In genomic region chr14:31935406-31935805, GRCh38 we compare ENCODE assay signal across 15 cellular contexts.
DNase-seq lines count a peak whose midpoint lies in the region; ATAC-seq, FAIRE-seq and TF ChIP-seq lines count a peak whose summit lies in the region.
"Had no signal": no experiment of that assay in that cellular context is flagged by ENCODE, and none has a peak within 500 bp of the region (broad histone marks: within the 10 kb centered on the region; RNA-seq: fewer than 3 reads in every experiment).

No MANE protein-coding gene starts in this region.

- TF ChIP-seq RAD21 in HepG2 (CRISPR knock-in tag; IDR thresholded peaks at IDR 0.05) (no peak), K562 (CRISPR knock-in tag; conservative IDR thresholded peaks at IDR 0.05 in 1 of 2, IDR thresholded peaks at IDR 0.05 in 1 of 2) (peak in 1 of 2 experiments; percentile 42; a peak in 2 of 4 replicates)

- no peak for TF ChIP-seq EP300 in HepG2 (IDR thresholded peaks at IDR 0.05; ENCODE audit: low read depth in 2 of 2, low read length in 2 of 2)
- TF ChIP-seq EP300 in HepG2 (CRISPR knock-in tag; IDR thresholded peaks at IDR 0.05; ENCODE audit: borderline replicate concordance): no peak
- no peak for TF ChIP-seq EP300 in K562 (IDR thresholded peaks at IDR 0.05; ENCODE audit: low read length)

- peak; percentile 31 for ATAC-seq in HepG2
- ATAC-seq in right lobe of liver: no peak
- no peak; the same call in 2 of the 3 replicates for ATAC-seq in K562
- ATAC-seq in left colon: peak; percentile 15
- ATAC-seq in GM21576 (IDR thresholded peaks at IDR 0.05; ENCODE audit: unreplicated experiment): no peak

- H3K79me2 ChIP-seq in HepG2 (ENCODE audit: insufficient read depth, low read length) (no peaks in the 10 kb centered on the region), K562 (ENCODE audit: control insufficient read depth, insufficient read depth, low read length) (no peaks in the 10 kb centered on the region)

- no peaks in the 10 kb centered on the region for H3K27me3 ChIP-seq in HepG2 (ENCODE audit: control insufficient read depth in 1 of 2, insufficient read depth in 2 of 2, low read length in 2 of 2)
- H3K27me3 ChIP-seq in right lobe of liver: no peaks in the 10 kb centered on the region
- no peaks in the 10 kb centered on the region for H3K27me3 ChIP-seq in K562 (ENCODE audit: control insufficient read depth in 2 of 2, insufficient read depth in 2 of 2, low read length in 2 of 2)
- H3K27me3 ChIP-seq: foreskin keratinocyte, left lung, sigmoid colon had no signal

- H2AFZ ChIP-seq in HepG2 (ENCODE audit: low read length) (no peak overlapping the region), K562 (ENCODE audit: low read depth, low read length) (peak overlapping the region; percentile 59)

- no peaks in the 10 kb centered on the region for H3K9me3 ChIP-seq in HepG2 (ENCODE audit: low read length)
- H3K9me3 ChIP-seq in right lobe of liver: no peaks in the 10 kb centered on the region
- no peaks in the 10 kb centered on the region for H3K9me3 ChIP-seq in K562 (replicated peaks; ENCODE audit: control insufficient read depth, insufficient read depth, low read depth, low read length)
- H3K9me3 ChIP-seq: left lung, sigmoid colon had no signal

- H3K4me1 ChIP-seq in HepG2 (ENCODE audit: insufficient read depth, low read length) (peaks cover 44% of the 10 kb centered on the region), right lobe of liver (peaks cover 0 to 5% (median 0%) of the 10 kb centered on the region in 4 donors), K562 (replicated peaks in 1 of 2; ENCODE audit: control insufficient read depth in 2 of 2, insufficient read depth in 2 of 2, low read length in 2 of 2) (peaks cover 0 to 3% of the 10 kb centered on the region in 2 experiments; a peak in 4 of 5 replicates)
- H3K4me1 ChIP-seq: left lung had no signal

- intact Hi-C loops in HepG2 (cut with micrococcal nuclease; ENCODE audit: unreplicated experiment) (loop anchor here (1.0 to 2.0 kb wide), 2 partner anchors 75 to 267 kb away; partner anchors contain the start of genes RNU6-7 and RNU6-8), right lobe of liver (cut with DNase I) (loop anchor here in 1 of 2 donors (10.0 kb wide), 1 partner anchor 309 kb away; no protein-coding TSS in a partner anchor), K562 (cut with micrococcal nuclease) (loop anchor here (2.0 to 10.0 kb wide), 3 partner anchors 317 to 629 kb away; no protein-coding TSS in a partner anchor), left colon (cut with DNase I, micrococcal nuclease) (loop anchor here in 1 of 2 donors (10.0 kb wide), 2 partner anchors 139 to 529 kb away; partner anchors contain the start of gene ARHGAP5)

- no peak overlapping the region for H3K27ac ChIP-seq in HepG2 (ENCODE audit: extremely low read length, insufficient read depth, low read length)
- H3K27ac ChIP-seq in right lobe of liver: no peak overlapping the region
- no peak overlapping the region for H3K27ac ChIP-seq in K562 (ENCODE audit: extremely low read depth, low read depth, low read length)
- H3K27ac ChIP-seq: coronary artery, foreskin keratinocyte, left lung, RWPE1, sigmoid colon had no signal

- no peaks in the 10 kb centered on the region for H3K9me1 ChIP-seq in K562 (ENCODE audit: control insufficient read depth, insufficient read depth, low read length)

- BruUV-seq in HepG2 (replicated peaks; lab: Mats Ljungman, UMichigan) (no TSS peak), K562 (replicated peaks; lab: Mats Ljungman, UMichigan) (no TSS peak)

- FAIRE-seq in HepG2 (lab: Jason Lieb, UNC): no peak
- no peak for FAIRE-seq in K562 (lab: Jason Lieb, UNC)

- no peak for TF ChIP-seq POLR2A in HepG2 (IDR thresholded peaks at IDR 0.05; ENCODE audit: insufficient read depth in 1 of 2, low read depth in 2 of 2, low read length in 2 of 2)
- TF ChIP-seq POLR2A in right lobe of liver (IDR thresholded peaks at IDR 0.05): no peak
- TF ChIP-seq POLR2A in K562 (conservative IDR thresholded peaks at IDR 0.05): no peak

- H4K20me1 ChIP-seq in HepG2 (ENCODE audit: insufficient read depth, low read length) (no peaks in the 10 kb centered on the region), K562 (replicated peaks; ENCODE audit: control insufficient read depth, insufficient read depth, low read length) (no peaks in the 10 kb centered on the region)

- DNase-seq in HepG2 (ENCODE audit: low spot score): peak; percentile 79
- DNase-seq in right lobe of liver: no peak
- DNase-seq in K562 (ENCODE audit: extremely low read depth in 1 of 4, low spot score in 3 of 4): peak in 1 of 4 experiments; percentile 8
- DNase-seq in left colon: no peak
- no peak for DNase-seq in activated CD4-positive, alpha-beta T cell treated with anti-CD3 and anti-CD28 coated beads, Interleukin-2, amount 50 U/mL, for 4 hours
- no peak for DNase-seq in nucleus accumbens (lab: John Stamatoyannopoulos, UW)
- DNase-seq in activated CD4-positive, alpha-beta T cell treated with anti-CD3 and anti-CD28 coated beads, Interleukin-2, amount 50 U/mL, for 1 hour: no peak
- DNase-seq: activated naive CD4-positive, alpha-beta T cell treated with Interleukin-2 at 50 U/mL for 16 hours; left lung; sigmoid colon; stimulated activated CD4-positive, alpha-beta T cell treated with anti-CD3 and anti-CD28 coated beads, Interleukin-2, amount 100 ng/mL, for 24 hours had no signal

- H3K4me3 ChIP-seq in HepG2 (replicated peaks in 1 of 3; ENCODE audit: insufficient read depth in 1 of 3, low read depth in 2 of 3, low read length in 3 of 3) (no peak overlapping the region), right lobe of liver (no peak overlapping the region), K562 (no peak overlapping the region)
- H3K4me3 ChIP-seq: coronary artery, left lung, sigmoid colon had no signal

- no peaks in the 10 kb centered on the region for H3K36me3 ChIP-seq in HepG2 (replicated peaks in 1 of 2; ENCODE audit: control insufficient read depth in 1 of 2, insufficient read depth in 2 of 2, low read length in 2 of 2)
- H3K36me3 ChIP-seq in right lobe of liver: no peaks in the 10 kb centered on the region
- H3K36me3 ChIP-seq in K562 (ENCODE audit: control insufficient read depth, insufficient read depth, low read length): no peaks in the 10 kb centered on the region
- H3K36me3 ChIP-seq: left lung, sigmoid colon had no signal

- H3K4me2 ChIP-seq in HepG2 (ENCODE audit: low read depth, low read length) (peak overlapping the region; percentile 41; the same call in 1 of the 2 replicates), K562 (ENCODE audit: insufficient read depth, low read length) (no peak overlapping the region)

- H3K9ac ChIP-seq in HepG2 (ENCODE audit: insufficient read depth, low read depth, low read length): no peak overlapping the region
- no peak overlapping the region for H3K9ac ChIP-seq in K562 (ENCODE audit: insufficient read depth in 1 of 2, low read depth in 2 of 2, low read length in 2 of 2)

- CTCF ChIA-PET in HepG2 (lab: Yijun Ruan, JAX; ENCODE audit: low intra/inter-chr PET ratio, low total read pairs): interaction anchor here (1.0 to 3.4 kb wide), 5 partner anchors 9 to 319 kb away, joined by 3 to 30 read pairs (median 9); no protein-coding TSS in a partner anchor
- CTCF ChIA-PET in K562 (lab: Yijun Ruan, JAX; ENCODE audit: low intra/inter-chr PET ratio): interaction anchor here (0.7 to 3.1 kb wide), 3 partner anchors 223 to 319 kb away, joined by 3 to 15 read pairs (median 11); no protein-coding TSS in a partner anchor

- in situ Hi-C loops in HepG2 (cut with HindIII; ENCODE audit: extremely low pct_ligation_motif_present, low pct_unique_long_range_greater_than_20kb): loop anchor here (10.0 kb wide), 1 partner anchor 619 kb away; no protein-coding TSS in a partner anchor
- in situ Hi-C loops in K562 (cut with MboI): no loop called here

- WGBS in HepG2 (ENCODE audit: low lambda C conversion rate): 10% methylated on average over 3 of the region's 3 CpGs
- 42% methylated on average over 3 of the region's 3 CpGs for WGBS in right lobe of liver (ENCODE audit: insufficient coverage, low coverage, low lambda C conversion rate, missing lambda C conversion rate)
- 21% methylated on average over 2 of the region's 3 CpGs for WGBS in K562 (ENCODE audit: insufficient coverage, low coverage, missing lambda C conversion rate)

- POLR2A ChIA-PET in HepG2 (lab: Yijun Ruan, JAX): interaction anchor here (0.7 to 1.7 kb wide), 3 partner anchors 141 to 268 kb away, joined by 3 to 6 read pairs (median 4); partner anchors contain the start of gene ARHGAP5
- POLR2A ChIA-PET in K562 (lab: Yijun Ruan, JAX): no interaction called here

- TF ChIP-seq CTCF in HepG2 (CRISPR knock-in tag; IDR thresholded peaks at IDR 0.05) (0 out of 2 replicates have a peak, but pooled peaks have one; percentile 20), right lobe of liver (IDR thresholded peaks at IDR 0.05) (no peak), K562 (IDR thresholded peaks at IDR 0.05 in 2 of 3, conservative IDR thresholded peaks at IDR 0.05 in 1 of 3; ENCODE audit: insufficient read depth in 2 of 3, low read depth in 1 of 3, low read length in 3 of 3) (peak in 1 of 3 experiments; percentile 19; a peak in 2 of 6 replicates)

TF ChIP-seq in HepG2, 621 proteins besides CTCF, POLR2A, EP300 and RAD21 (continues in another document):
- TF ChIP-seq TBX3 (IDR thresholded peaks at IDR 0.05; ENCODE audit: borderline replicate concordance) (no peak), MTF1 (CRISPR knock-in tag; IDR thresholded peaks at IDR 0.05) (no peak), STAG1 (CRISPR knock-in tag; IDR thresholded peaks at IDR 0.05) (0 out of 2 replicates have a peak, but pooled peaks have one; percentile 11), SOX5 (CRISPR knock-in tag; IDR thresholded peaks at IDR 0.05; ENCODE audit: borderline replicate concordance) (peak; percentile 25; the same call in 1 of the 2 replicates), NR2F2 (IDR thresholded peaks at IDR 0.05; ENCODE audit: borderline replicate concordance, low read depth) (no peak), ZNF737 (CRISPR knock-in tag; IDR thresholded peaks at IDR 0.05; ENCODE audit: borderline replicate concordance) (no peak), CEBPG (CRISPR knock-in tag; IDR thresholded peaks at IDR 0.05) (peak; percentile 57; the same call in 1 of the 2 replicates), ASH2L (IDR thresholded peaks at IDR 0.05; ENCODE audit: insufficient read length, low read depth, low read length) (peak; percentile 13)

TF ChIP-seq in K562, 482 proteins besides CTCF, POLR2A, EP300 and RAD21:
- peak; percentile 34 for TF ChIP-seq MAFG (tag; conservative IDR thresholded peaks at IDR 0.05)
- no peak for TF ChIP-seq HDGF (IDR thresholded peaks at IDR 0.05)
TF ChIP-seq in K562: peak in this region for 1.

Comparison
In these comparisons a context has a peak if more than half of its experiments do, and no peak if none do; other contexts are left out.
1. ATAC-seq: peak in HepG2 (single experiment) and left colon (single experiment); none in right lobe of liver (0 of 4), K562 (single experiment) and GM21576 (single experiment).
2. Of the 241 proteins assayed by ChIP-seq in both HepG2 and K562: peak only in HepG2: CEBPG, FOXP4, NCOA2, STAG1 and TFE3; only in K562: MAFG; in both: none; in neither: 231; mixed calls (peak in some experiments, not most) for 4.